11 cellular contexts compared by ENCODE assay signal in genomic region chr2:26369664-26370063, GRCh38. TPM values are rescaled to one million over a fixed set of nuclear protein-coding genes. Genes with fewer than 3 reads are reported as not detected.
"Had no signal": no experiment of that assay in that cellular context is flagged by ENCODE, and none has a peak within 500 bp of the region (broad histone marks: within the 10 kb centered on the region; RNA-seq: fewer than 3 reads in every experiment).

No MANE protein-coding gene starts in this region.

RNA-seq across cellular contexts. Expression of gene ADGRF3, which starts 23.1 kb away (rescaled TPM):
- total RNA-seq: right atrium auricular region, skeletal muscle tissue, smooth muscle cell had no signal

RNA-seq across cellular contexts. Expression of gene DRC1, which starts 32.1 kb away (rescaled TPM):
- total RNA-seq: left colon; naive thymus-derived CD8-positive, alpha-beta T cell; pancreas; right atrium auricular region; smooth muscle cell; vagina had no signal
- polyA plus RNA-seq: immature natural killer cell; liver; mammary epithelial cell; naive thymus-derived CD8-positive, alpha-beta T cell; urinary bladder had no signal
